ENCODE assay signal across 13 cellular contexts in the genomic region with DNA sequence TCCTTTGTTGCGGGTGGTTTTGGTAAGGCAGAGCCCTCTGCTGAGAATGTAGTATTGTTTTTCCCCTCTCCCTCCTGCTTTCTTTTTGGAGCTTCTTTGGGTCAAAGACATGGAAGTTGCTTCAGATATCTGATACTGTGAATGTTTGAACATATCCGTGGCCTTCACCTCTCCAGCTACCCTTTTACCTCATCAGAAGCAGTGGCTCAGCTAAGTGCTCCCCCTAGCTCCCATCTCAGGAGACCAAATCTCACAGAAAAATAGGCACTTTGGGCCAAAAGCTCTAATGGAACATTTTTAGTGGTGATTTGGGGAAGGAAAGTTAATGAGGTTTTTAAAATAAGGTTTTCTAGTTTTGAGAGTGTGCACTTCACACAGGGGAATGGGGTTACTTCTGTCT. TPM values are rescaled to one million over a fixed set of nuclear protein-coding genes. Genes with fewer than 3 reads are reported as not detected.
DNase-seq lines count a peak whose midpoint lies in the region; ATAC-seq and TF ChIP-seq lines count a peak whose summit lies in the region.
"Had no signal": no experiment of that assay in that cellular context is flagged by ENCODE, and none has a peak within 500 bp of the region (broad histone marks: within the 10 kb centered on the region; RNA-seq: fewer than 3 reads in every experiment).

No MANE protein-coding gene starts in this region.

- no peaks in the 10 kb centered on the region for H3K27me3 Mint-ChIP-seq in endodermal cell (ENCODE audit: insufficient read depth)
- H3K27me3 Mint-ChIP-seq: activated naive CD8-positive, alpha-beta T cell had no signal

- H3K27ac ChIP-seq in DOHH2 (ENCODE audit: low read depth, low read length) (no peak overlapping the region), endodermal cell (ENCODE audit: low read depth, low read length) (no peak overlapping the region), osteoblast (ENCODE audit: low read depth, low read length) (no peak overlapping the region), vagina (no peak overlapping the region)
- H3K27ac ChIP-seq: VCaP had no signal

- H3K9me2 ChIP-seq in DOHH2 (replicated peaks; ENCODE audit: control insufficient read depth, low read length) = no peaks in the 10 kb centered on the region

- no peaks in the 10 kb centered on the region for H3K79me2 ChIP-seq in DOHH2 (ENCODE audit: control insufficient read depth, low read length)
- H3K79me2 ChIP-seq in osteoblast (ENCODE audit: insufficient read depth, low read length) = no peaks in the 10 kb centered on the region

- H4K20me1 ChIP-seq in DOHH2 (ENCODE audit: control insufficient read depth, insufficient read depth, low read depth, low read length) (0 out of 2 replicates have a peak, but pooled peaks cover 5% of the 10 kb centered on the region), osteoblast (ENCODE audit: insufficient read depth, low read length) (peaks cover 10% of the 10 kb centered on the region)

- intact Hi-C loops in vagina (cut with DNase I) = no loop called here

- H2AFZ ChIP-seq in osteoblast (ENCODE audit: low read length) = no peak overlapping the region

- TF ChIP-seq POLR2A in vagina (IDR thresholded peaks at IDR 0.05) = no peak

- peaks cover 5% of the 10 kb centered on the region; the same call in 1 of the 2 replicates for H3K4me1 ChIP-seq in DOHH2 (ENCODE audit: control insufficient read depth, low read length)
- peaks cover 13% of the 10 kb centered on the region for H3K4me1 ChIP-seq in endodermal cell (ENCODE audit: control insufficient read depth, insufficient read depth, low read length)
- H3K4me1 ChIP-seq in osteoblast (ENCODE audit: insufficient read depth, low read length) = peaks cover 10% of the 10 kb centered on the region
- H3K4me1 ChIP-seq in vagina = peaks cover 35% of the 10 kb centered on the region

- H3K27me3 ChIP-seq in DOHH2 (ENCODE audit: control insufficient read depth, low read length) (peaks cover 8% of the 10 kb centered on the region), endodermal cell (ENCODE audit: control insufficient read depth, insufficient read depth, low read length, poor library complexity, severe bottlenecking) (no peaks in the 10 kb centered on the region), osteoblast (ENCODE audit: insufficient read depth, low read length) (no peaks in the 10 kb centered on the region), vagina (no peaks in the 10 kb centered on the region)

- H3K4me3 ChIP-seq in DOHH2 (ENCODE audit: low read length) (no peak overlapping the region), endodermal cell (ENCODE audit: low read length) (no peak overlapping the region), osteoblast (ENCODE audit: insufficient read depth, low read length) (no peak overlapping the region), vagina (no peak overlapping the region)
- H3K4me3 ChIP-seq: heart left ventricle had no signal

- H3K36me3 Mint-ChIP-seq in endodermal cell (ENCODE audit: low read depth) = peaks cover 24% of the 10 kb centered on the region

- H3K27ac Mint-ChIP-seq in endodermal cell = no peak overlapping the region
- H3K27ac Mint-ChIP-seq: activated CD8-positive, alpha-beta memory T cell treated with anti-CD3 and anti-CD28 coated beads, Interleukin-2, amount 10 ng/mL, durations not matched to agents 7 days and 5 days had no signal

- no peak overlapping the region for H3K4me3 Mint-ChIP-seq in endodermal cell
- H3K4me3 Mint-ChIP-seq: activated CD8-positive, alpha-beta memory T cell treated with anti-CD3 and anti-CD28 coated beads, Interleukin-2, amount 10 ng/mL, durations not matched to agents 7 days and 5 days; activated naive CD8-positive, alpha-beta T cell; CD4-positive, alpha-beta memory T cell had no signal

- H3K4me2 ChIP-seq in DOHH2 (ENCODE audit: low read length) (no peak overlapping the region), osteoblast (ENCODE audit: insufficient read depth, low read length) (no peak overlapping the region)

- DNase-seq in HuH-7 (ENCODE audit: low spot score) (peak; percentile 72), endodermal cell (no peak), osteoblast (ENCODE audit: insufficient read length, low spot score, missing footprints) (peak; percentile 37), NCI-H1417 treated with DMSO at 0.1 percent for 48 hours (lab: John Stamatoyannopoulos, UW) (no peak), vagina (ENCODE audit: extremely low spot score in 2 of 2) (no peak)
- DNase-seq: activated CD8-positive, alpha-beta memory T cell treated with anti-CD3 and anti-CD28 coated beads, Interleukin-2, amount 10 ng/mL, durations not matched to agents 7 days and 5 days; CD4-positive, alpha-beta memory T cell; heart left ventricle; NCI-H1048 had no signal

- H3K4me1 Mint-ChIP-seq in endodermal cell = peaks cover 18% of the 10 kb centered on the region

- H3K36me3 ChIP-seq in DOHH2 (ENCODE audit: control insufficient read depth, low read length) (peaks cover 7% of the 10 kb centered on the region), endodermal cell (ENCODE audit: control insufficient read depth, insufficient read depth, low read length) (peaks cover 19% of the 10 kb centered on the region), osteoblast (ENCODE audit: insufficient read depth, low read length) (no peaks in the 10 kb centered on the region), vagina (no peaks in the 10 kb centered on the region)

- ATAC-seq in HG02623 (IDR thresholded peaks at IDR 0.05; ENCODE audit: unreplicated experiment) = no peak
- ATAC-seq: activated CD8-positive, alpha-beta memory T cell treated with anti-CD3 and anti-CD28 coated beads, Interleukin-2, amount 10 ng/mL, durations not matched to agents 7 days and 5 days; heart left ventricle had no signal

- no peak overlapping the region for H3K9ac ChIP-seq in endodermal cell (ENCODE audit: extremely low read depth, low read length, poor library complexity, severe bottlenecking)

- 93% methylated on average over 2 of the region's 2 CpGs; no CpG with 5 or more reads in 1 of the 2 experiments for WGBS in endodermal cell (ENCODE audit: insufficient coverage in 1 of 2, insufficient read length in 1 of 2), 2 experiments

- no peaks in the 10 kb centered on the region for H3K9me3 Mint-ChIP-seq in endodermal cell

- peaks cover 6% of the 10 kb centered on the region; the same call in 1 of the 2 replicates for H3F3A ChIP-seq in DOHH2 (ENCODE audit: control insufficient read depth, insufficient read depth)

- no peaks in the 10 kb centered on the region for H3K9me3 ChIP-seq in DOHH2 (ENCODE audit: control insufficient read depth, insufficient read depth, low read length)
- H3K9me3 ChIP-seq in endodermal cell (ENCODE audit: control insufficient read depth, low read length) = no peaks in the 10 kb centered on the region
- H3K9me3 ChIP-seq in osteoblast (ENCODE audit: low read depth, low read length) = no peaks in the 10 kb centered on the region
- no peaks in the 10 kb centered on the region for H3K9me3 ChIP-seq in vagina
- H3K9me3 ChIP-seq: heart left ventricle had no signal

- TF ChIP-seq CTCF in DOHH2 (IDR thresholded peaks at IDR 0.05; ENCODE audit: low read depth, low read length, poor library complexity, severe bottlenecking) (peak; percentile 16), endodermal cell (conservative IDR thresholded peaks at IDR 0.05) (peak; percentile 69), osteoblast (IDR thresholded peaks at IDR 0.05; ENCODE audit: extremely low read depth, low read depth, low read length) (peak; percentile 15), vagina (IDR thresholded peaks at IDR 0.05) (no peak)

RNA-seq across cellular contexts. Expression of gene TMEM200B, which starts 6.3 kb away (rescaled TPM):
- total RNA-seq in endodermal cell (10 to 100 TPM; 36.0 to 49.4 TPM), osteoblast (9.4 and 10.6 TPM in 2 replicates), vagina (25.8 TPM)
- 8.4 TPM for polyA plus RNA-seq in endodermal cell (2013, experiment 1 of 2)
- polyA plus RNA-seq in endodermal cell (2013, experiment 2 of 2) = 8.4 TPM
- total RNA-seq: CD4-positive, alpha-beta memory T cell had no signal

Comparison
In these comparisons a context has a peak if more than half of its experiments do, and no peak if none do; other contexts are left out.
1. CTCF ChIP-seq: peak in DOHH2 (single experiment), endodermal cell (single experiment) and osteoblast (single experiment); none in vagina (0 of 3).
2. DNase-seq: peak in HuH-7 (single experiment) and osteoblast (single experiment); none in endodermal cell (single experiment), NCI-H1417 treated with DMSO at 0.1 percent for 48 hours (single experiment) and vagina (0 of 2).